20 cellular contexts compared by ENCODE assay signal in genomic region chr13:69959041-69959440, GRCh38.
DNase-seq lines count a peak whose midpoint lies in the region; ATAC-seq and TF ChIP-seq lines count a peak whose summit lies in the region.
"Had no signal": no experiment of that assay in that cellular context is flagged by ENCODE, and none has a peak within 500 bp of the region (broad histone marks: within the 10 kb centered on the region; RNA-seq: fewer than 3 reads in every experiment).

No MANE protein-coding gene starts in this region.

- H4K20me1 ChIP-seq in OCI-LY3 (ENCODE audit: insufficient read depth, low read length) (no peaks in the 10 kb centered on the region), hepatocyte (ENCODE audit: insufficient read depth, poor library complexity, severe bottlenecking) (no peaks in the 10 kb centered on the region)

- H3K9me3 ChIP-seq in OCI-LY3 (ENCODE audit: insufficient read depth, low read length) (no peaks in the 10 kb centered on the region), hepatocyte (ENCODE audit: low read depth) (no peaks in the 10 kb centered on the region), neuron (ENCODE audit: low read length) (no peaks in the 10 kb centered on the region), psoas muscle (no peaks in the 10 kb centered on the region)

- no peaks in the 10 kb centered on the region for H3K9me2 ChIP-seq in hepatocyte (replicated peaks; ENCODE audit: insufficient read depth)

- H3K4me1 ChIP-seq in OCI-LY3 (ENCODE audit: low read length) (no peaks in the 10 kb centered on the region), hepatocyte (ENCODE audit: insufficient read depth) (peaks cover 7% of the 10 kb centered on the region), neuron (ENCODE audit: insufficient read depth, low read length) (no peaks in the 10 kb centered on the region), psoas muscle (no peaks in the 10 kb centered on the region)

- H3K4me3 ChIP-seq in OCI-LY3 (ENCODE audit: low read length) (no peak overlapping the region), hepatocyte (no peak overlapping the region), neuron (ENCODE audit: low read length) (no peak overlapping the region), psoas muscle (no peak overlapping the region)
- H3K4me3 ChIP-seq: SK-N-MC had no signal

- H3K4me2 ChIP-seq in OCI-LY3 (ENCODE audit: low read length) = no peak overlapping the region
- H3K4me2 ChIP-seq in hepatocyte = peak overlapping the region; percentile 54

- no peak overlapping the region for H3K4me3 Mint-ChIP-seq in type B pancreatic cell
- H3K4me3 Mint-ChIP-seq: CD4-positive, CD25-positive, alpha-beta regulatory T cell had no signal

- no peaks in the 10 kb centered on the region for H3K36me3 Mint-ChIP-seq in type B pancreatic cell
- H3K36me3 Mint-ChIP-seq: CD4-positive, CD25-positive, alpha-beta regulatory T cell had no signal

- DNase-seq in H4 (ENCODE audit: low spot score) = peak; percentile 10
- DNase-seq in hepatocyte (ENCODE audit: low spot score) = no peak
- no peak for DNase-seq in type B pancreatic cell (ENCODE audit: extremely low spot score, unreplicated experiment)
- no peak for DNase-seq in psoas muscle
- no peak for DNase-seq in SKM-1 treated with dmso at 0.1 percent for 144 hours (lab: John Stamatoyannopoulos, UW; ENCODE audit: unreplicated experiment)
- DNase-seq: ACHN; Calu3; CD4-positive, CD25-positive, alpha-beta regulatory T cell; DND-41; HCEC 1CT; IMR-90; MV-4-11; NCI-H1417 treated with DMSO at 0.1 percent for 48 hours; NCI-H2029 treated with DMSO at 0.1 percent for 48 hours; NCI-H226; NCI-H526 had no signal

- H3K9ac ChIP-seq in OCI-LY3 (ENCODE audit: low read length) = no peak overlapping the region

- H3K9me3 Mint-ChIP-seq in type B pancreatic cell = no peaks in the 10 kb centered on the region

- intact Hi-C loops in psoas muscle (cut with DNase I) = no loop called here

- no peaks in the 10 kb centered on the region for H3K4me1 Mint-ChIP-seq in type B pancreatic cell (ENCODE audit: unreplicated experiment)
- H3K4me1 Mint-ChIP-seq: CD4-positive, CD25-positive, alpha-beta regulatory T cell had no signal

- H3K27ac ChIP-seq in OCI-LY3 (ENCODE audit: low read length) = no peak overlapping the region
- peak overlapping the region; percentile 21 for H3K27ac ChIP-seq in hepatocyte
- H3K27ac ChIP-seq in psoas muscle = no peak overlapping the region
- H3K27ac ChIP-seq: SK-N-MC had no signal

- H3K36me3 ChIP-seq in OCI-LY3 (replicated peaks; ENCODE audit: low read depth, low read length) (no peaks in the 10 kb centered on the region), hepatocyte (replicated peaks; ENCODE audit: insufficient read depth, low read depth) (no peaks in the 10 kb centered on the region), neuron (ENCODE audit: insufficient read depth, low read length) (no peaks in the 10 kb centered on the region), psoas muscle (ENCODE audit: insufficient read depth in 1 of 2, low read depth in 1 of 2) (no peaks in the 10 kb centered on the region)

- 55% methylated on average over 2 of the region's 2 CpGs for WGBS in hepatocyte (ENCODE audit: low lambda C conversion rate, missing lambda C conversion rate)
- 32 to 39% (median 33%) methylated on average over 2 of the region's 2 CpGs for whole genome bisulfite sequencing in psoas muscle, 3 donors

- no peaks in the 10 kb centered on the region for H3K27me3 ChIP-seq in OCI-LY3 (ENCODE audit: low read depth, low read length)
- H3K27me3 ChIP-seq in hepatocyte = no peaks in the 10 kb centered on the region
- no peaks in the 10 kb centered on the region for H3K27me3 ChIP-seq in neuron (ENCODE audit: insufficient read depth, low read length)
- no peaks in the 10 kb centered on the region for H3K27me3 ChIP-seq in psoas muscle (ENCODE audit: insufficient read depth in 3 of 3, low read length in 2 of 3)

- no peaks in the 10 kb centered on the region for H3K27me3 Mint-ChIP-seq in type B pancreatic cell
- H3K27me3 Mint-ChIP-seq: CD4-positive, CD25-positive, alpha-beta regulatory T cell had no signal

- H3K79me2 ChIP-seq in OCI-LY3 (ENCODE audit: low read length) (no peaks in the 10 kb centered on the region), hepatocyte (no peaks in the 10 kb centered on the region)

- ATAC-seq in HG02642 (IDR thresholded peaks at IDR 0.05; ENCODE audit: poor library complexity, unreplicated experiment) = no peak
- no peak for ATAC-seq in psoas muscle

- peak overlapping the region; percentile 55 for H2AFZ ChIP-seq in OCI-LY3 (ENCODE audit: low read depth, low read length)
- peak overlapping the region; percentile 11 for H2AFZ ChIP-seq in hepatocyte
- H2AFZ ChIP-seq in neuron (ENCODE audit: low read depth, low read length) = peak overlapping the region; percentile 1

- TF ChIP-seq CTCF in OCI-LY3 (IDR thresholded peaks at IDR 0.05; ENCODE audit: low read depth, low read length) = no peak
- TF ChIP-seq CTCF in hepatocyte (IDR thresholded peaks at IDR 0.05; ENCODE audit: poor library complexity) = no peak
- no peak for TF ChIP-seq CTCF in type B pancreatic cell (conservative IDR thresholded peaks at IDR 0.05)
- no peak for TF ChIP-seq CTCF in psoas muscle (IDR thresholded peaks at IDR 0.05)

- no peak overlapping the region for H3K27ac Mint-ChIP-seq in type B pancreatic cell
- H3K27ac Mint-ChIP-seq: CD4-positive, CD25-positive, alpha-beta regulatory T cell had no signal

Comparison
In these comparisons a context has a peak if more than half of its experiments do, and no peak if none do; other contexts are left out.
1. H2AFZ ChIP-seq: peak in every context shown above with its lines; median percentile 55 in OCI-LY3; 11 in hepatocyte; 1 in neuron.